Comparison of ENCODE assay signal across 9 cellular contexts in genomic region chr20:1375515-1375914, GRCh38. TPM values are rescaled to one million over a fixed set of nuclear protein-coding genes. Genes with fewer than 3 reads are reported as not detected.
DNase-seq lines count a peak whose midpoint lies in the region; ATAC-seq and TF ChIP-seq lines count a peak whose summit lies in the region.
"Had no signal": no experiment of that assay in that cellular context is flagged by ENCODE, and none has a peak within 500 bp of the region (broad histone marks: within the 10 kb centered on the region; RNA-seq: fewer than 3 reads in every experiment).

No MANE protein-coding gene starts in this region.

- H3K27me3 Mint-ChIP-seq in activated CD8-positive, alpha-beta memory T cell treated with anti-CD3 and anti-CD28 coated beads, Interleukin-2, amount 10 ng/mL, durations not matched to agents 7 days and 5 days, result no peaks in the 10 kb centered on the region
- H3K27me3 Mint-ChIP-seq in glutamatergic neuron (ENCODE audit: unreplicated experiment), result no peaks in the 10 kb centered on the region
- H3K27me3 Mint-ChIP-seq in stimulated activated naive B cell treated with anti-CD40 and anti-IgM and Interleukin-4, amounts not matched to agents 10 μg/mL and 1 μg/mL and 100 μg/mL, for 72 hours, result no peaks in the 10 kb centered on the region

- peaks cover 48% of the 10 kb centered on the region for H3K36me3 Mint-ChIP-seq in activated CD8-positive, alpha-beta memory T cell treated with anti-CD3 and anti-CD28 coated beads, Interleukin-2, amount 10 ng/mL, durations not matched to agents 7 days and 5 days
- no peaks in the 10 kb centered on the region for H3K36me3 Mint-ChIP-seq in glutamatergic neuron (ENCODE audit: unreplicated experiment)
- H3K36me3 Mint-ChIP-seq in stimulated activated naive B cell treated with anti-CD40 and anti-IgM and Interleukin-4, amounts not matched to agents 10 μg/mL and 1 μg/mL and 100 μg/mL, for 72 hours, result peaks cover 31 to 66% of the 10 kb centered on the region in 2 donors

- CTCF ChIA-PET in activated CD8-positive, alpha-beta memory T cell treated with anti-CD3 and anti-CD28 coated beads, Interleukin-2, amount 10 ng/mL, durations not matched to agents 7 days and 5 days (lab: Charles Lee), result interaction anchor here (1.2 kb wide), 1 partner anchor 12 kb away, joined by 3 read pairs; no protein-coding TSS in a partner anchor

- H3K4me1 Mint-ChIP-seq in activated CD8-positive, alpha-beta memory T cell treated with anti-CD3 and anti-CD28 coated beads, Interleukin-2, amount 10 ng/mL, durations not matched to agents 7 days and 5 days, result peaks cover 85% of the 10 kb centered on the region
- peaks cover 71% of the 10 kb centered on the region for H3K4me1 Mint-ChIP-seq in glutamatergic neuron (ENCODE audit: low read depth, unreplicated experiment)
- peaks cover 56 to 75% of the 10 kb centered on the region in 2 donors for H3K4me1 Mint-ChIP-seq in stimulated activated naive B cell treated with anti-CD40 and anti-IgM and Interleukin-4, amounts not matched to agents 10 μg/mL and 1 μg/mL and 100 μg/mL, for 72 hours

- H3K9me3 Mint-ChIP-seq in activated CD8-positive, alpha-beta memory T cell treated with anti-CD3 and anti-CD28 coated beads, Interleukin-2, amount 10 ng/mL, durations not matched to agents 7 days and 5 days (ENCODE audit: low read depth), result no peaks in the 10 kb centered on the region
- peaks cover 1% of the 10 kb centered on the region for H3K9me3 Mint-ChIP-seq in glutamatergic neuron (ENCODE audit: unreplicated experiment)
- no peaks in the 10 kb centered on the region for H3K9me3 Mint-ChIP-seq in stimulated activated naive B cell treated with anti-CD40 and anti-IgM and Interleukin-4, amounts not matched to agents 10 μg/mL and 1 μg/mL and 100 μg/mL, for 72 hours

- no peak for TF ChIP-seq CTCF in glutamatergic neuron (IDR thresholded peaks at IDR 0.05; ENCODE audit: partially characterized antibody, unreplicated experiment)

- peak overlapping the region; percentile 62 for H3K27ac Mint-ChIP-seq in activated CD8-positive, alpha-beta memory T cell treated with anti-CD3 and anti-CD28 coated beads, Interleukin-2, amount 10 ng/mL, durations not matched to agents 7 days and 5 days
- H3K27ac Mint-ChIP-seq in glutamatergic neuron (ENCODE audit: unreplicated experiment), result peak overlapping the region; percentile 95
- peak overlapping the region; percentile 92 for H3K27ac Mint-ChIP-seq in stimulated activated naive B cell treated with anti-CD40 and anti-IgM and Interleukin-4, amounts not matched to agents 10 μg/mL and 1 μg/mL and 100 μg/mL, for 72 hours

- DNase-seq in activated CD8-positive, alpha-beta memory T cell treated with anti-CD3 and anti-CD28 coated beads, Interleukin-2, amount 10 ng/mL, durations not matched to agents 7 days and 5 days, result no peak
- DNase-seq in activated CD8-positive, alpha-beta memory T cell treated with anti-CD3 and anti-CD28 coated beads, Interleukin-2, amount 50 U/mL, for 4 hours, result no peak
- peak; percentile 27 to 70 for DNase-seq in SW 1271 (lab: John Stamatoyannopoulos, UW)
- DNase-seq in glutamatergic neuron, result no peak
- DNase-seq in stimulated activated naive B cell treated with anti-CD40 and anti-IgM and Interleukin-4, amounts not matched to agents 10 μg/mL and 1 μg/mL and 100 μg/mL, for 72 hours, result no peak
- DNase-seq in putamen (ENCODE audit: low spot score), result no peak
- no peak for DNase-seq in NCI-H524 treated with DMSO at 0.1 percent for 48 hours (lab: John Stamatoyannopoulos, UW)
- no peak for DNase-seq in occipital lobe (lab: John Stamatoyannopoulos, UW)
- DNase-seq: Caco-2 had no signal

- no peak overlapping the region for H3K4me3 Mint-ChIP-seq in activated CD8-positive, alpha-beta memory T cell treated with anti-CD3 and anti-CD28 coated beads, Interleukin-2, amount 10 ng/mL, durations not matched to agents 7 days and 5 days
- H3K4me3 Mint-ChIP-seq in glutamatergic neuron (ENCODE audit: unreplicated experiment), result peak overlapping the region; percentile 79
- H3K4me3 Mint-ChIP-seq in stimulated activated naive B cell treated with anti-CD40 and anti-IgM and Interleukin-4, amounts not matched to agents 10 μg/mL and 1 μg/mL and 100 μg/mL, for 72 hours, result peak overlapping the region; percentile 20 to 39

- ATAC-seq in activated CD8-positive, alpha-beta memory T cell treated with anti-CD3 and anti-CD28 coated beads, Interleukin-2, amount 10 ng/mL, durations not matched to agents 7 days and 5 days, result no peak
- no peak for ATAC-seq in stimulated activated naive B cell treated with anti-CD40 and anti-IgM and Interleukin-4, amounts not matched to agents 10 μg/mL and 1 μg/mL and 100 μg/mL, for 72 hours (replicated peaks)

RNA-seq across cellular contexts. Expression of gene FKBP1A, which starts 17.3 kb away (rescaled TPM):
- total RNA-seq in activated CD8-positive, alpha-beta memory T cell treated with anti-CD3 and anti-CD28 coated beads, Interleukin-2, amount 10 ng/mL, durations not matched to agents 7 days and 5 days, result 100 to 1,000 TPM; 247 to 273 TPM
- total RNA-seq in glutamatergic neuron (ENCODE audit: unreplicated experiment) (350 TPM), occipital lobe (79.4 TPM)

RNA-seq across cellular contexts. Expression of gene SDCBP2, which starts 46.6 kb away (rescaled TPM):
- total RNA-seq in activated CD8-positive, alpha-beta memory T cell treated with anti-CD3 and anti-CD28 coated beads, Interleukin-2, amount 10 ng/mL, durations not matched to agents 7 days and 5 days, result 1 to 10 TPM; 2.1 to 4.3 TPM
- total RNA-seq in glutamatergic neuron (ENCODE audit: unreplicated experiment) (4.0 TPM), occipital lobe (2.0 TPM)

Comparison
In these comparisons a context has a peak if more than half of its experiments do, and no peak if none do; other contexts are left out.
1. DNase-seq: peak in SW 1271 (2 of 2); none in activated CD8-positive, alpha-beta memory T cell treated with anti-CD3 and anti-CD28 coated beads, Interleukin-2, amount 10 ng/mL, durations not matched to agents 7 days and 5 days (single experiment), activated CD8-positive, alpha-beta memory T cell treated with anti-CD3 and anti-CD28 coated beads, Interleukin-2, amount 50 U/mL, for 4 hours (single experiment), glutamatergic neuron (single experiment), stimulated activated naive B cell treated with anti-CD40 and anti-IgM and Interleukin-4, amounts not matched to agents 10 μg/mL and 1 μg/mL and 100 μg/mL, for 72 hours (single experiment), putamen (single experiment), NCI-H524 treated with DMSO at 0.1 percent for 48 hours (single experiment) and occipital lobe (single experiment).
2. Peak in every context shown above with its lines, with median percentiles within 50 percentile points of each other: H3K27ac Mint-ChIP-seq.